17 cellular contexts compared by ENCODE assay signal in the genomic region with DNA sequence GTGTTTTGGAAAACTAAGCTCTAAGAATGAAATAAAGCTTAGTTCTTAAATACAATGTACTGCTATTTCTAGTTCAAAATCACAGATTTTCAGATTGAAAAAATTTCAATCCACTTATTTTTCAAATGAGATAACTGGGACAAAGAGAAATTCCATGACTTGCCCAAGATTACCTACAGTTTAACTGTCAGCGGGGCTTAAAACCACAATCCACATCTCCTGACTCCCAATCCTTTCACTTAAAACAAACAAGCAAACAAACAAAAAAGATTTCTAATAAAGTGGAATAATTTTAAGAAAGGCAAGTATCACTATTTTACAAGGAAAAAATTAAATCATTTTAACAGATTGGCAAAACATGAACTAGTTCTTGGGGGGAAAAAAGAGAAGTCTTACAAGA. TPM values are rescaled to one million over a fixed set of nuclear protein-coding genes. Genes with fewer than 3 reads are reported as not detected.
DNase-seq lines count a peak whose midpoint lies in the region; ATAC-seq and TF ChIP-seq lines count a peak whose summit lies in the region.
"Had no signal": no experiment of that assay in that cellular context is flagged by ENCODE, and none has a peak within 500 bp of the region (broad histone marks: within the 10 kb centered on the region; RNA-seq: fewer than 3 reads in every experiment).

No MANE protein-coding gene starts in this region.

- intact Hi-C loops in natural killer cell (cut with micrococcal nuclease) (loop anchor here (10.0 kb wide), 1 partner anchor 931 kb away; a partner anchor contains a TSS), tibial artery (cut with DNase I; ENCODE audit: low total_unique reads) (no loop called here)

- H3K27ac ChIP-seq in CD8-positive, alpha-beta memory T cell (ENCODE audit: low read depth, low read length), result no peak overlapping the region
- H3K27ac ChIP-seq in Karpas-422 (ENCODE audit: low read length) (no peak overlapping the region), cingulate gyrus (ENCODE audit: low read depth, low read length) (peak overlapping the region; percentile 13), tibial artery (peak overlapping the region in 1 of 2 donors; percentile 99), foreskin keratinocyte (no peak overlapping the region)

- peak overlapping the region in 5 of 7 donors; percentile 26 to 51 (median 44) for H3K4me3 Mint-ChIP-seq in CD8-positive, alpha-beta memory T cell
- peak overlapping the region; percentile 25 for H3K4me3 Mint-ChIP-seq in natural killer cell
- H3K4me3 Mint-ChIP-seq: activated T-helper 1 cell treated with anti-CD3 and anti-CD28 coated beads, Interleukin-12 subunit alpha, Interleukin-12 subunit beta, Interleukin-2, Interleukin-4 antibody, amounts not matched to agents 30 ng/mL and 10 ng/mL and 1 ng/mL, durations not matched to agents 14 hours and 24 hours and 36 hours had no signal

- peaks cover 80% of the 10 kb centered on the region for H3K79me2 ChIP-seq in Karpas-422 (ENCODE audit: low read length)

- H3K4me1 Mint-ChIP-seq in CD8-positive, alpha-beta memory T cell, result peaks cover 59 to 71% (median 70%) of the 10 kb centered on the region in 3 donors
- peaks cover 42 to 47% of the 10 kb centered on the region in 2 donors for H3K4me1 Mint-ChIP-seq in natural killer cell

- no peaks in the 10 kb centered on the region for H3K27me3 ChIP-seq in CD8-positive, alpha-beta memory T cell (ENCODE audit: insufficient read depth, low read length, poor library complexity, severe bottlenecking)
- H3K27me3 ChIP-seq in Karpas-422 (ENCODE audit: low read length), result no peaks in the 10 kb centered on the region
- H3K27me3 ChIP-seq in tibial artery, result no peaks in the 10 kb centered on the region
- no peaks in the 10 kb centered on the region for H3K27me3 ChIP-seq in foreskin keratinocyte
- H3K27me3 ChIP-seq: body of pancreas had no signal

- peaks cover 0 to 36% (median 0%) of the 10 kb centered on the region in 3 donors for H3K36me3 Mint-ChIP-seq in CD8-positive, alpha-beta memory T cell
- H3K36me3 Mint-ChIP-seq in natural killer cell, result no peaks in the 10 kb centered on the region

- H3K4me3 ChIP-seq in CD8-positive, alpha-beta memory T cell (ENCODE audit: low read length), result no peak overlapping the region
- H3K4me3 ChIP-seq in Karpas-422 (ENCODE audit: low read length), result 0 out of 2 replicates have a peak overlapping the region, but pooled peaks have one; percentile 0
- no peak overlapping the region for H3K4me3 ChIP-seq in tibial artery
- H3K4me3 ChIP-seq: body of pancreas had no signal

- POLR2A ChIA-PET in CD8-positive, alpha-beta memory T cell (lab: Charles Lee), result no interaction called here

- H2AFZ ChIP-seq in Karpas-422 (ENCODE audit: low read length), result no peak overlapping the region

- ATAC-seq in natural killer cell, result no peak
- no peak for ATAC-seq in HG03135 (IDR thresholded peaks at IDR 0.05; ENCODE audit: unreplicated experiment)
- ATAC-seq in foreskin keratinocyte, result no peak
- ATAC-seq: body of pancreas, right cardiac atrium, T-helper 17 cell had no signal

- no peak for DNase-seq in CD8-positive, alpha-beta memory T cell
- DNase-seq in Karpas-422, result no peak
- no peak for DNase-seq in natural killer cell
- no peak for DNase-seq in tibial artery
- DNase-seq in NCI-H1092 treated with DMSO at 0.1 percent for 48 hours (lab: John Stamatoyannopoulos, UW), result no peak
- no peak for DNase-seq in foreskin keratinocyte
- DNase-seq: activated CD4-positive, alpha-beta T cell treated with anti-CD3 and anti-CD28 coated beads for 4 hours; body of pancreas; kidney; NCI-H1436; NCI-H510A treated with DMSO at 0.1 percent for 48 hours; right cardiac atrium; stimulated activated CD4-positive, alpha-beta T cell treated with anti-CD3 and anti-CD28 coated beads, Interleukin-2, amount 100 ng/mL, for 48 hours; T-helper 17 cell had no signal

- H3K27ac Mint-ChIP-seq in CD8-positive, alpha-beta memory T cell, result peak overlapping the region in 3 of 8 donors; percentile 47 to 70 (median 58)
- H3K27ac Mint-ChIP-seq in natural killer cell, result peak overlapping the region; percentile 42 to 64
- H3K27ac Mint-ChIP-seq: activated T-helper 1 cell treated with anti-CD3 and anti-CD28 coated beads, Interleukin-12 subunit alpha, Interleukin-12 subunit beta, Interleukin-2, Interleukin-4 antibody, amounts not matched to agents 30 ng/mL and 10 ng/mL and 1 ng/mL, durations not matched to agents 14 hours and 24 hours and 36 hours had no signal

- CTCF ChIA-PET in CD8-positive, alpha-beta memory T cell (lab: Charles Lee), result no interaction called here

- peaks cover 0 to 7% of the 10 kb centered on the region in 2 donors for H3K27me3 Mint-ChIP-seq in CD8-positive, alpha-beta memory T cell
- H3K27me3 Mint-ChIP-seq in natural killer cell (ENCODE audit: low read depth in 2 of 2), result no peaks in the 10 kb centered on the region
- H3K27me3 Mint-ChIP-seq: T-helper 17 cell had no signal

- no peaks in the 10 kb centered on the region for H3K9me3 Mint-ChIP-seq in CD8-positive, alpha-beta memory T cell
- H3K9me3 Mint-ChIP-seq in natural killer cell, result no peaks in the 10 kb centered on the region
- H3K9me3 Mint-ChIP-seq: activated T-helper 1 cell treated with anti-CD3 and anti-CD28 coated beads, Interleukin-12 subunit alpha, Interleukin-12 subunit beta, Interleukin-2, Interleukin-4 antibody, amounts not matched to agents 30 ng/mL and 10 ng/mL and 1 ng/mL, durations not matched to agents 14 hours and 24 hours and 36 hours had no signal

- no peaks in the 10 kb centered on the region for H3K36me3 ChIP-seq in CD8-positive, alpha-beta memory T cell (ENCODE audit: insufficient read depth, low read length)
- H3K36me3 ChIP-seq in Karpas-422 (ENCODE audit: insufficient read depth, low read length) (peaks cover 33% of the 10 kb centered on the region), tibial artery (no peaks in the 10 kb centered on the region)

- peak overlapping the region; percentile 91 for H3K4me2 ChIP-seq in Karpas-422 (ENCODE audit: low read depth, low read length, poor library complexity, severe bottlenecking)

- H4K20me1 ChIP-seq in Karpas-422 (ENCODE audit: insufficient read depth, low read depth, low read length), result no peaks in the 10 kb centered on the region

- no peak overlapping the region for H3K9ac ChIP-seq in Karpas-422 (ENCODE audit: low read length)

- peaks cover 48% of the 10 kb centered on the region for H3K4me1 ChIP-seq in CD8-positive, alpha-beta memory T cell (ENCODE audit: insufficient read depth, low read length)
- H3K4me1 ChIP-seq in Karpas-422 (ENCODE audit: low read length) (peaks cover 55% of the 10 kb centered on the region), tibial artery (peaks cover 0 to 73% (median 21%) of the 10 kb centered on the region in 4 donors), foreskin keratinocyte (peaks cover 7% of the 10 kb centered on the region)

- H3K9me3 ChIP-seq in CD8-positive, alpha-beta memory T cell (ENCODE audit: low read length), result no peaks in the 10 kb centered on the region
- H3K9me3 ChIP-seq in Karpas-422 (ENCODE audit: low read length) (no peaks in the 10 kb centered on the region), tibial artery (no peaks in the 10 kb centered on the region)
- H3K9me3 ChIP-seq: body of pancreas had no signal

- H3K9me2 ChIP-seq in Karpas-422 (replicated peaks; ENCODE audit: insufficient read depth, low read length), result no peaks in the 10 kb centered on the region

- TF ChIP-seq CTCF in natural killer cell (IDR thresholded peaks at IDR 0.05) (no peak), tibial artery (IDR thresholded peaks at IDR 0.05) (no peak), foreskin keratinocyte (conservative IDR thresholded peaks at IDR 0.05) (no peak)

RNA-seq across cellular contexts. Expression of a gene that starts 4.2 kb away (rescaled TPM):
- 10 to 100 TPM; 26.1 to 27.0 TPM for total RNA-seq in CD8-positive, alpha-beta memory T cell
- polyA plus RNA-seq in CD8-positive, alpha-beta memory T cell, result 13.4 TPM
- 27.6 and 52.4 TPM in 2 replicates for total RNA-seq in Karpas-422 (2014; rRNA removed; shearing (Covaris generic); ENCODE audit: low replicate concordance)
- total RNA-seq in natural killer cell (10 to 100 TPM; 38.5 to 45.6 (median 42.5) TPM), foreskin keratinocyte (19.2 and 20.8 TPM in 2 replicates)
- polyA plus RNA-seq in foreskin keratinocyte, result 2.0 and 2.6 TPM in 2 replicates
